In genomic region chr10:110224992-110225391, GRCh38 we compare ENCODE assay signal across 8 cellular contexts. TPM values are rescaled to one million over a fixed set of nuclear protein-coding genes. Genes with fewer than 3 reads are reported as not detected.
DNase-seq lines count a peak whose midpoint lies in the region; ATAC-seq and TF ChIP-seq lines count a peak whose summit lies in the region.

No MANE protein-coding gene starts in this region.

- CTCF ChIA-PET in activated B cell treated with CpG ODN at 0.5 μM for 24 hours (lab: Charles Lee): interaction anchor here (1.0 to 1.6 kb wide), 2 partner anchors 54 to 87 kb away, joined by 3 to 7 read pairs; no protein-coding TSS in a partner anchor
- CTCF ChIA-PET in GM10248 (lab: Yijun Ruan, JAX): interaction anchor here (0.9 to 5.7 kb wide), 7 partner anchors 13 to 92 kb away, joined by 3 to 82 read pairs (median 3); no protein-coding TSS in a partner anchor

- H3K4me3 Mint-ChIP-seq in T-helper 2 cell treated with Interferon-gamma antibody and Interleukin-4, amounts not matched to agents 5 μg/mL and 100 μg/mL, for 36 hours: peak overlapping the region; percentile 87
- peak overlapping the region; percentile 86 for H3K4me3 Mint-ChIP-seq in activated B cell treated with CpG ODN at 0.5 μM for 24 hours
- peak overlapping the region; percentile 83 to 85 for H3K4me3 Mint-ChIP-seq in stimulated activated naive CD8-positive, alpha-beta T cell treated with anti-CD3 and anti-CD28 coated beads, Interleukin-15, amount 100 ng/mL, for 72 hours

- WGBS in hepatocyte (ENCODE audit: low lambda C conversion rate, missing lambda C conversion rate): 78% methylated on average over 9 of the region's 9 CpGs

- POLR2A ChIA-PET in activated B cell treated with CpG ODN at 0.5 μM for 24 hours (lab: Charles Lee): interaction anchor here (0.9 to 1.8 kb wide), 2 partner anchors 14 to 16 kb away, joined by 7 to 9 read pairs; partner anchors contain the start of gene MXI1
- POLR2A ChIA-PET in GM10248 (lab: Yijun Ruan, JAX): no interaction called here

- peaks cover 41% of the 10 kb centered on the region for H3K4me1 Mint-ChIP-seq in T-helper 2 cell treated with Interferon-gamma antibody and Interleukin-4, amounts not matched to agents 5 μg/mL and 100 μg/mL, for 36 hours (ENCODE audit: low read depth)
- peaks cover 28% of the 10 kb centered on the region for H3K4me1 Mint-ChIP-seq in activated B cell treated with CpG ODN at 0.5 μM for 24 hours
- H3K4me1 Mint-ChIP-seq in stimulated activated naive CD8-positive, alpha-beta T cell treated with anti-CD3 and anti-CD28 coated beads, Interleukin-15, amount 100 ng/mL, for 72 hours: peaks cover 58% of the 10 kb centered on the region

- H3K4me1 ChIP-seq in hepatocyte (ENCODE audit: insufficient read depth): peaks cover 12% of the 10 kb centered on the region

- no peak for DNase-seq in T-helper 2 cell treated with Interferon-gamma antibody and Interleukin-4, amounts not matched to agents 5 μg/mL and 100 μg/mL, for 36 hours (ENCODE audit: low spot score)
- DNase-seq in T-helper 2 cell: no peak
- DNase-seq in activated B cell treated with CpG ODN at 0.5 μM for 24 hours: no peak
- no peak for DNase-seq in hepatocyte (ENCODE audit: low spot score)
- DNase-seq in stimulated activated naive CD8-positive, alpha-beta T cell treated with anti-CD3 and anti-CD28 coated beads, Interleukin-15, amount 100 ng/mL, for 72 hours: no peak
- no peak for DNase-seq in HCEC 1CT
- DNase-seq in GM10248 (ENCODE audit: extremely low spot score): no peak
- DNase-seq in A172 (ENCODE audit: low spot score): no peak

- peaks cover 18% of the 10 kb centered on the region for H3K27me3 Mint-ChIP-seq in T-helper 2 cell treated with Interferon-gamma antibody and Interleukin-4, amounts not matched to agents 5 μg/mL and 100 μg/mL, for 36 hours (ENCODE audit: low read depth)
- H3K27me3 Mint-ChIP-seq in activated B cell treated with CpG ODN at 0.5 μM for 24 hours: no peaks in the 10 kb centered on the region
- H3K27me3 Mint-ChIP-seq in stimulated activated naive CD8-positive, alpha-beta T cell treated with anti-CD3 and anti-CD28 coated beads, Interleukin-15, amount 100 ng/mL, for 72 hours: peaks cover 21% of the 10 kb centered on the region

- TF ChIP-seq CTCF in activated B cell treated with CpG ODN at 0.5 μM for 24 hours (IDR thresholded peaks at IDR 0.05) (no peak), hepatocyte (IDR thresholded peaks at IDR 0.05; ENCODE audit: poor library complexity) (no peak), GM10248 (IDR thresholded peaks at IDR 0.05; ENCODE audit: control extremely low read depth, extremely low read depth, low read depth, missing control alignments) (no peak)

- H3K36me3 ChIP-seq in hepatocyte (replicated peaks; ENCODE audit: insufficient read depth, low read depth): no peaks in the 10 kb centered on the region

- peak overlapping the region; percentile 71 for H3K27ac Mint-ChIP-seq in T-helper 2 cell treated with Interferon-gamma antibody and Interleukin-4, amounts not matched to agents 5 μg/mL and 100 μg/mL, for 36 hours
- no peak overlapping the region for H3K27ac Mint-ChIP-seq in activated B cell treated with CpG ODN at 0.5 μM for 24 hours
- H3K27ac Mint-ChIP-seq in stimulated activated naive CD8-positive, alpha-beta T cell treated with anti-CD3 and anti-CD28 coated beads, Interleukin-15, amount 100 ng/mL, for 72 hours: no peak overlapping the region

- peak overlapping the region; percentile 2 for H3K27ac ChIP-seq in hepatocyte

- peaks cover 31% of the 10 kb centered on the region for H3K79me2 ChIP-seq in hepatocyte

- no peak overlapping the region for H3K4me3 ChIP-seq in hepatocyte

- no peak for ATAC-seq in activated B cell treated with CpG ODN at 0.5 μM for 24 hours (ENCODE audit: low read depth)
- no peak for ATAC-seq in stimulated activated naive CD8-positive, alpha-beta T cell treated with anti-CD3 and anti-CD28 coated beads, Interleukin-15, amount 100 ng/mL, for 72 hours

- H3K4me2 ChIP-seq in hepatocyte: peak overlapping the region; percentile 80

- H3K36me3 Mint-ChIP-seq in T-helper 2 cell treated with Interferon-gamma antibody and Interleukin-4, amounts not matched to agents 5 μg/mL and 100 μg/mL, for 36 hours (ENCODE audit: low read depth): peaks cover 10% of the 10 kb centered on the region
- peaks cover 8% of the 10 kb centered on the region for H3K36me3 Mint-ChIP-seq in activated B cell treated with CpG ODN at 0.5 μM for 24 hours (ENCODE audit: low read depth)

- no peaks in the 10 kb centered on the region for H3K9me3 Mint-ChIP-seq in T-helper 2 cell treated with Interferon-gamma antibody and Interleukin-4, amounts not matched to agents 5 μg/mL and 100 μg/mL, for 36 hours
- H3K9me3 Mint-ChIP-seq in activated B cell treated with CpG ODN at 0.5 μM for 24 hours: no peaks in the 10 kb centered on the region
- H3K9me3 Mint-ChIP-seq in stimulated activated naive CD8-positive, alpha-beta T cell treated with anti-CD3 and anti-CD28 coated beads, Interleukin-15, amount 100 ng/mL, for 72 hours: no peaks in the 10 kb centered on the region

- no peaks in the 10 kb centered on the region for H3K9me2 ChIP-seq in hepatocyte (replicated peaks; ENCODE audit: insufficient read depth)

- peak overlapping the region; percentile 0 for H2AFZ ChIP-seq in hepatocyte

- H4K20me1 ChIP-seq in hepatocyte (ENCODE audit: insufficient read depth, poor library complexity, severe bottlenecking): no peaks in the 10 kb centered on the region

- intact Hi-C loops in activated B cell treated with CpG ODN at 0.5 μM for 24 hours (cut with micrococcal nuclease): loop anchor here (5.0 kb wide), 2 partner anchors 68 to 148 kb away; no protein-coding TSS in a partner anchor

- no peaks in the 10 kb centered on the region for H3K9me3 ChIP-seq in hepatocyte (ENCODE audit: low read depth)

- H3K27me3 ChIP-seq in hepatocyte: no peaks in the 10 kb centered on the region

RNA-seq across cellular contexts. Expression of gene MXI1, which starts 17.6 kb away (rescaled TPM):
- total RNA-seq in activated B cell treated with CpG ODN at 0.5 μM for 24 hours: 8.2 and 8.5 TPM in 2 replicates
- 13.2 and 14.2 TPM in 2 replicates for total RNA-seq in hepatocyte
- polyA plus RNA-seq in hepatocyte: 14.1 and 14.8 TPM in 2 replicates
- total RNA-seq in A172 (2014; rRNA removed; shearing (Covaris generic)): 2.6 and 5.4 TPM in 2 replicates
